10 cellular contexts compared by ENCODE assay signal in genomic region chr2:149858916-149859634, GRCh38.
DNase-seq lines count a peak whose midpoint lies in the region; ATAC-seq, FAIRE-seq and TF ChIP-seq lines count a peak whose summit lies in the region.
"Had no signal": no experiment of that assay in that cellular context is flagged by ENCODE, and none has a peak within 500 bp of the region (broad histone marks: within the 10 kb centered on the region; RNA-seq: fewer than 3 reads in every experiment).

No MANE protein-coding gene starts in this region.

- ATAC-seq in Right ventricle myocardium inferior (peak; percentile 54), aorta (ENCODE audit: low FRiP score) (no peak)
- no peak for ATAC-seq in stimulated activated naive CD8-positive, alpha-beta T cell treated with anti-CD3 and anti-CD28 coated beads, Interleukin-15, Interleukin-2, amounts not matched to agents 100 U/mL and 50 U/mL, for 24 hours

- H4K20me1 ChIP-seq in keratinocyte (ENCODE audit: control insufficient read depth, extremely low read depth, insufficient read depth, low read length) = no peaks in the 10 kb centered on the region

- FAIRE-seq in keratinocyte (lab: Jason Lieb, UNC) = peak; percentile 63
- FAIRE-seq: pancreas had no signal

- H3K4me2 ChIP-seq in keratinocyte (ENCODE audit: control insufficient read depth, extremely low read depth, insufficient read depth, low read depth, low read length) = no peak overlapping the region

- H3K27ac ChIP-seq in right atrium auricular region (no peak overlapping the region), keratinocyte (ENCODE audit: control insufficient read depth, insufficient read depth, low read length) (no peak overlapping the region), aorta (ENCODE audit: low read depth in 1 of 2, low read length in 2 of 2) (no peak overlapping the region)
- H3K27ac ChIP-seq: pancreas had no signal

- H3K9ac ChIP-seq in keratinocyte (ENCODE audit: control insufficient read depth, extremely low read depth, insufficient read depth, low read length) = no peak overlapping the region

- TF ChIP-seq CTCF in right atrium auricular region (IDR thresholded peaks at IDR 0.05) (no peak), keratinocyte (optimal IDR thresholded peaks at IDR 0.05 in 1 of 3, IDR thresholded peaks at IDR 0.05 in 1 of 3, conservative IDR thresholded peaks at IDR 0.05 in 1 of 3; ENCODE audit: extremely low read depth in 1 of 3, insufficient read depth in 2 of 3, low read length in 3 of 3) (no peak)

- intact Hi-C loops in Right ventricle myocardium inferior (cut with DNase I) (no loop called here), aorta (cut with DNase I) (no loop called here)

- H2AFZ ChIP-seq in keratinocyte (ENCODE audit: control insufficient read depth, low read length) = no peak overlapping the region

- H3K79me2 ChIP-seq in keratinocyte (ENCODE audit: control insufficient read depth, insufficient read depth, low read length) = no peaks in the 10 kb centered on the region

- H3K36me3 ChIP-seq in right atrium auricular region = no peaks in the 10 kb centered on the region
- H3K36me3 ChIP-seq in keratinocyte (ENCODE audit: control insufficient read depth in 2 of 2, extremely low read depth in 1 of 2, insufficient read depth in 2 of 2, low read length in 2 of 2) = no peaks in the 10 kb centered on the region
- H3K36me3 ChIP-seq in aorta (ENCODE audit: control insufficient read depth in 1 of 2, insufficient read depth in 2 of 2, low read length in 1 of 2) = no peaks in the 10 kb centered on the region
- H3K36me3 ChIP-seq: pancreas had no signal

- H3K27me3 ChIP-seq in right atrium auricular region = no peaks in the 10 kb centered on the region
- no peaks in the 10 kb centered on the region for H3K27me3 ChIP-seq in keratinocyte (ENCODE audit: control insufficient read depth, extremely low read depth, insufficient read depth, low read length)
- no peaks in the 10 kb centered on the region for H3K27me3 ChIP-seq in aorta (ENCODE audit: control insufficient read depth in 1 of 2, insufficient read depth in 2 of 2, low read length in 1 of 2)
- H3K27me3 ChIP-seq: pancreas had no signal

- DNase-seq in Right ventricle myocardium inferior (ENCODE audit: missing footprints) (no peak), right atrium auricular region (ENCODE audit: low spot score) (no peak), amniotic epithelial cell (ENCODE audit: low read depth) (peak; percentile 37), keratinocyte (ENCODE audit: low read depth, low spot score) (no peak), ecto neural progenitor cell (ENCODE audit: low spot score) (no peak), aorta (no peak), SHP77 treated with DMSO at 0.1 percent for 48 hours (lab: John Stamatoyannopoulos, UW) (no peak)
- no peak for DNase-seq in stimulated activated naive CD8-positive, alpha-beta T cell treated with anti-CD3 and anti-CD28 coated beads, Interleukin-15, Interleukin-2, amounts not matched to agents 100 U/mL and 50 U/mL, for 24 hours
- DNase-seq: activated T-cell treated with anti-CD3 and anti-CD28 coated beads for 4 hours, pancreas had no signal

- dilution Hi-C loops in keratinocyte (cut with MboI; ENCODE audit: extremely low pct_ligation_motif_present, low sequenced_read_pairs) = no loop called here

- H3K9me1 ChIP-seq in keratinocyte (ENCODE audit: control insufficient read depth, extremely low read depth, insufficient read depth, low read length) = no peaks in the 10 kb centered on the region

- H3K4me3 ChIP-seq in right atrium auricular region (no peak overlapping the region), keratinocyte (ENCODE audit: control insufficient read depth in 2 of 3, extremely low read depth in 1 of 3, insufficient read depth in 2 of 3, low read depth in 1 of 3, low read length in 3 of 3) (no peak overlapping the region), aorta (ENCODE audit: low read length in 2 of 2) (no peak overlapping the region)
- H3K4me3 ChIP-seq: pancreas had no signal

- 71 to 78% methylated on average over 6 of the region's 6 CpGs for WGBS in aorta, 2 donors

- H3K4me1 ChIP-seq in right atrium auricular region (no peaks in the 10 kb centered on the region), keratinocyte (ENCODE audit: control insufficient read depth, extremely low read depth, insufficient read depth, low read length) (no peaks in the 10 kb centered on the region), aorta (ENCODE audit: control insufficient read depth in 1 of 2, insufficient read depth in 2 of 2, low read length in 2 of 2) (peaks cover 0 to 3% of the 10 kb centered on the region in 2 donors)

- H3K9me3 ChIP-seq in right atrium auricular region (no peaks in the 10 kb centered on the region), keratinocyte (ENCODE audit: control insufficient read depth, low read depth, low read length) (no peaks in the 10 kb centered on the region), aorta (ENCODE audit: control insufficient read depth, low read length) (no peaks in the 10 kb centered on the region)
- H3K9me3 ChIP-seq: pancreas had no signal
